Comparison of ENCODE assay signal across 8 cellular contexts in the genomic region with DNA sequence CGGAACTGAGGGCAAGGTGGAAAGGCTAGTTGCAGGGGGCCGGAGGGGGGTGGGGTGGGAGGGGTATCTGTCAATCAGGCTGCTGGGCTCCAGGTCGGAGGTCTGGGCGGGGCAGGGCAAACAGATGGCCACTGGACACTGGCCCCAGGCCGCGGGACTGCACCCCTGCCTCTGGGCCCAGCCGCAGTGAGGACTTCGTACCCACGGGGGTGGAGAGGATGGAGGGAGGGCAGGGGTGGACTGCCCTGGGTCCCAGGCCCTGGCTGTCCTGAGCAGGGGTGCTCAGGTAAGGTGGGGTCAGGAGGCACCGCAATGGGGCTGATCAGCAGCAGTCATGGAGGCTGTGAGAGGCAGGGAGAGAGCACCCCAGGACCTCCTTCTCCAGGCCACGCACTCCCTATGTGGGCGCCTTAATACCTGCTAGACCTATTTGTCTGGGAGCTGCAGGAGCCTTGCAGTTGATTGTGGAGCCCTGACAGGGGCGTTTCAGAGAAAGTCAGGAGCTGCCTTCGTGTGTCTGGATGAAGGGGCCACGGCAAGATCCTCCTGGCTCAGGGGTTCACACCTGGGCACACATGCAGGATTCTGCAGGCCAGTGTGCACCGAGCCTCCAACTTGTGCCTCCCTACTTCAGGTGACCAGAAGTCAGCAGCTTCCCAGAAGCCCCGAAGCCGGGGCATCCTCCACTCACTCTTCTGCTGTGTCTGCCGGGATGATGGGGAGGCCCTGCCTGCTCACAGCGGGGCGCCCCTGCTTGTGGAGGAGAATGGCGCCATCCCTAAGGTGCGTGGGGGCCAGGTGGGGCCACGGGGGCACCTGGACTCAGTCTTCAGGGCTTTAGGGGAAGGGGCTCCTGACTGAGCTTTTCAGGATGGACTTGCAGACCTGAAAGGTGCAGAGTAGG. TPM values are rescaled to one million over a fixed set of nuclear protein-coding genes. Genes with fewer than 3 reads are reported as not detected.
DNase-seq lines count a peak whose midpoint lies in the region; ATAC-seq, FAIRE-seq and TF ChIP-seq lines count a peak whose summit lies in the region.

No MANE protein-coding gene starts in this region.

- H3K27me3 ChIP-seq in K562 (ENCODE audit: control insufficient read depth in 2 of 2, insufficient read depth in 2 of 2, low read length in 2 of 2): no peaks in the 10 kb centered on the region
- H3K27me3 ChIP-seq in left lung: no peaks in the 10 kb centered on the region
- H3K27me3 ChIP-seq in thyroid gland: no peaks in the 10 kb centered on the region

- H3K4me3 Mint-ChIP-seq in activated CD4-positive, alpha-beta T cell treated with anti-CD3 and anti-CD28 coated beads, Interleukin-2, amount 10 ng/mL, durations not matched to agents 24 days and 14 days: peak overlapping the region; percentile 96

- no peak for TF ChIP-seq CTCF in K562 (IDR thresholded peaks at IDR 0.05 in 2 of 3, conservative IDR thresholded peaks at IDR 0.05 in 1 of 3; ENCODE audit: insufficient read depth in 2 of 3, low read depth in 1 of 3, low read length in 3 of 3)
- no peak for TF ChIP-seq CTCF in left lung (IDR thresholded peaks at IDR 0.05)
- TF ChIP-seq CTCF in thyroid gland (IDR thresholded peaks at IDR 0.05): no peak

- H3K36me3 Mint-ChIP-seq in activated CD4-positive, alpha-beta T cell treated with anti-CD3 and anti-CD28 coated beads, Interleukin-2, amount 10 ng/mL, durations not matched to agents 24 days and 14 days (ENCODE audit: low read depth): peaks cover 28% of the 10 kb centered on the region

- H3K9ac ChIP-seq in K562 (ENCODE audit: insufficient read depth in 1 of 2, low read depth in 2 of 2, low read length in 2 of 2): peak overlapping the region; percentile 83 to 94

- CTCF ChIA-PET in K562 (lab: Yijun Ruan, JAX; ENCODE audit: low intra/inter-chr PET ratio): interaction anchor here (1.5 kb wide), 1 partner anchor 100 kb away, joined by 7 read pairs; no protein-coding TSS in a partner anchor

- H4K20me1 ChIP-seq in K562 (replicated peaks; ENCODE audit: control insufficient read depth, insufficient read depth, low read length): no peaks in the 10 kb centered on the region

- ATAC-seq in K562: 0 out of 3 replicates have a peak, but pooled peaks have one; percentile 0
- ATAC-seq in left lung: no peak

- POLR2A ChIA-PET in K562 (lab: Yijun Ruan, JAX): interaction anchor here (0.6 to 0.9 kb wide), 5 partner anchors 33 to 307 kb away, joined by 3 to 4 read pairs (median 3); no protein-coding TSS in a partner anchor

- DNase-seq in activated CD4-positive, alpha-beta T cell treated with anti-CD3 and anti-CD28 coated beads, Interleukin-2, amount 10 ng/mL, durations not matched to agents 24 days and 14 days: peak; percentile 66
- no peak for DNase-seq in activated CD4-positive, alpha-beta T cell treated with anti-CD3 and anti-CD28 coated beads, Interleukin-2, amount 50 U/mL, for 1 hour
- peak; percentile 42 to 61 (median 52) for DNase-seq in K562 (ENCODE audit: extremely low read depth in 1 of 4, low spot score in 3 of 4)
- DNase-seq in left lung: peak; percentile 43 to 87
- peak in 1 of 2 donors; percentile 38 for DNase-seq in thyroid gland
- DNase-seq in UCSD-AML1 (lab: John Stamatoyannopoulos, UW; ENCODE audit: unreplicated experiment): no peak
- no peak for DNase-seq in NAMALWA (ENCODE audit: low spot score)
- no peak for DNase-seq in activated effector memory CD4-positive, alpha-beta T cell treated with Interleukin-2 at 50 U/mL for 16 hours

- BruUV-seq in K562 (replicated peaks; lab: Mats Ljungman, UMichigan): no TSS peak

- peak overlapping the region; percentile 41 for H3K27ac Mint-ChIP-seq in activated CD4-positive, alpha-beta T cell treated with anti-CD3 and anti-CD28 coated beads, Interleukin-2, amount 10 ng/mL, durations not matched to agents 24 days and 14 days

- in situ Hi-C loops in K562 (cut with MboI): no loop called here

- H2AFZ ChIP-seq in K562 (ENCODE audit: low read depth, low read length): no peak overlapping the region

- TF ChIP-seq POLR2A in K562 (conservative IDR thresholded peaks at IDR 0.05): no peak
- no peak for TF ChIP-seq POLR2A in thyroid gland (IDR thresholded peaks at IDR 0.05)

- H3K9me1 ChIP-seq in K562 (ENCODE audit: control insufficient read depth, insufficient read depth, low read length): no peaks in the 10 kb centered on the region

- 39% methylated on average over 14 of the region's 24 CpGs for WGBS in K562 (ENCODE audit: insufficient coverage, low coverage, missing lambda C conversion rate)
- WGBS in thyroid gland, 2 donors: 16 to 28% methylated on average over 20 to 21 of the region's 24 CpGs

- no peaks in the 10 kb centered on the region for H3K9me3 Mint-ChIP-seq in activated CD4-positive, alpha-beta T cell treated with anti-CD3 and anti-CD28 coated beads, Interleukin-2, amount 10 ng/mL, durations not matched to agents 24 days and 14 days

- H3K79me2 ChIP-seq in K562 (ENCODE audit: control insufficient read depth, insufficient read depth, low read length): peaks cover 60% of the 10 kb centered on the region

- TF ChIP-seq RAD21 in K562 (CRISPR knock-in tag; conservative IDR thresholded peaks at IDR 0.05 in 1 of 2, IDR thresholded peaks at IDR 0.05 in 1 of 2): no peak

- H3K4me3 ChIP-seq in K562: peak overlapping the region; percentile 57
- peak overlapping the region; percentile 98 for H3K4me3 ChIP-seq in left lung
- H3K4me3 ChIP-seq in thyroid gland (replicated peaks in 1 of 3): peak overlapping the region; percentile 43 to 100 (median 100)

- H3K4me1 ChIP-seq in K562 (replicated peaks in 1 of 2; ENCODE audit: control insufficient read depth in 2 of 2, insufficient read depth in 2 of 2, low read length in 2 of 2) (peaks cover 21 to 83% of the 10 kb centered on the region in 2 experiments; a peak in 4 of 5 replicates), left lung (peaks cover 33 to 80% of the 10 kb centered on the region in 2 donors), thyroid gland (peaks cover 50 to 57% of the 10 kb centered on the region in 2 donors)

- H3K36me3 ChIP-seq in K562 (ENCODE audit: control insufficient read depth, insufficient read depth, low read length): peaks cover 46% of the 10 kb centered on the region; the same call in 2 of the 3 replicates
- peaks cover 0 to 43% of the 10 kb centered on the region in 2 donors for H3K36me3 ChIP-seq in left lung
- H3K36me3 ChIP-seq in thyroid gland: peaks cover 31 to 41% of the 10 kb centered on the region in 2 donors

- FAIRE-seq in K562 (lab: Jason Lieb, UNC): no peak

- no peak for TF ChIP-seq EP300 in K562 (IDR thresholded peaks at IDR 0.05; ENCODE audit: low read length)

- intact Hi-C loops in activated CD4-positive, alpha-beta T cell treated with anti-CD3 and anti-CD28 coated beads, Interleukin-2, amount 10 ng/mL, durations not matched to agents 24 days and 14 days (cut with micrococcal nuclease): no loop called here
- intact Hi-C loops in K562 (cut with micrococcal nuclease) (loop anchor here (10.0 kb wide), 1 partner anchor 244 kb away; no protein-coding TSS in a partner anchor), left lung (cut with DNase I) (no loop called here), thyroid gland (cut with DNase I) (loop anchor here (5.0 to 10.0 kb wide), 3 partner anchors 129 to 254 kb away; a partner anchor contains a TSS)

- H3K27ac ChIP-seq in K562 (ENCODE audit: extremely low read depth, low read depth, low read length) (peak overlapping the region; percentile 90; the same call in 2 of the 3 replicates), left lung (peak overlapping the region; percentile 99), thyroid gland (peak overlapping the region; percentile 99 to 100 (median 99))

- no peaks in the 10 kb centered on the region for H3K9me3 ChIP-seq in K562 (replicated peaks; ENCODE audit: control insufficient read depth, insufficient read depth, low read depth, low read length)
- H3K9me3 ChIP-seq in left lung: no peaks in the 10 kb centered on the region
- H3K9me3 ChIP-seq in thyroid gland: no peaks in the 10 kb centered on the region

- peaks cover 47% of the 10 kb centered on the region for H3K4me1 Mint-ChIP-seq in activated CD4-positive, alpha-beta T cell treated with anti-CD3 and anti-CD28 coated beads, Interleukin-2, amount 10 ng/mL, durations not matched to agents 24 days and 14 days

- H3K4me2 ChIP-seq in K562 (ENCODE audit: insufficient read depth, low read length): peak overlapping the region; percentile 69

- no peaks in the 10 kb centered on the region for H3K27me3 Mint-ChIP-seq in activated CD4-positive, alpha-beta T cell treated with anti-CD3 and anti-CD28 coated beads, Interleukin-2, amount 10 ng/mL, durations not matched to agents 24 days and 14 days

RNA-seq across cellular contexts. Expression of a gene that starts 1.5 kb away (rescaled TPM):
- 103 and 106 TPM in 2 replicates for total RNA-seq in activated CD4-positive, alpha-beta T cell treated with anti-CD3 and anti-CD28 coated beads, Interleukin-2, amount 10 ng/mL, durations not matched to agents 24 days and 14 days
- total RNA-seq in K562 (2011; cell fraction: chromatin; rRNA removed; ENCODE audit: low replicate concordance): 51.1 and 151 TPM in 2 replicates
- total RNA-seq in K562 (2011; cell fraction: nucleolus; rRNA removed): 120 and 129 TPM in 2 replicates
- 71.7 and 74.3 TPM in 2 replicates for total RNA-seq in K562 (2011; cell fraction: nucleoplasm; rRNA removed)
- 50.8 and 65.8 TPM in 2 replicates for total RNA-seq in K562 (2014; rRNA removed)
- 13.6 and 21.0 TPM in 2 replicates for total RNA-seq in K562 (2014; rRNA removed; fragmentation: Illumina TruSeq; extraction: Trizol)
- 45.8 and 45.9 TPM in 2 replicates for total RNA-seq in K562 (2015; rRNA removed; fragmentation: Illumina TruSeq; extraction: Trizol)
- total RNA-seq in K562 (2021): 67.9 and 74.8 TPM in 2 replicates
- polyA plus RNA-seq in K562 (2011; rRNA removed): 51.1 and 61.8 TPM in 2 replicates
- polyA plus RNA-seq in K562 (2011; cell fraction: cytosol; rRNA removed): 63.2 and 111 TPM in 2 replicates
- polyA plus RNA-seq in K562 (2011; cell fraction: nucleus; rRNA removed): 140 and 333 TPM in 2 replicates
- polyA plus RNA-seq in K562 (2012): 57.2 and 78.1 TPM in 2 replicates
- polyA plus RNA-seq in K562 (2014; fragmentation: Illumina TruSeq; extraction: Trizol): 44.8 and 59.8 TPM in 2 replicates
- 1 to 10 TPM; 2.4 to 3.4 TPM for polyA plus RNA-seq in K562 (2014; fragmentation: Nextera tagmentation; extraction: Ambion mirVana)
- 71.5 and 72.9 TPM in 2 replicates for polyA plus RNA-seq in K562 (2014; rRNA removed)
- 22.3 and 32.5 TPM in 2 replicates for polyA minus RNA-seq in K562 (2011; rRNA and poly(A)+ RNA removed)
- 34.5 and 39.1 TPM in 2 replicates for polyA minus RNA-seq in K562 (2011; cell fraction: cytosol; rRNA and poly(A)+ RNA removed)
- 70.4 and 70.7 TPM in 2 replicates for polyA minus RNA-seq in K562 (2011; cell fraction: nucleus; rRNA and poly(A)+ RNA removed)
- 100 to 1,000 TPM; 122 to 147 TPM for total RNA-seq in left lung
- 100 to 1,000 TPM; 105 to 152 (median 127) TPM for total RNA-seq in thyroid gland

RNA-seq across cellular contexts. Expression of a gene that starts 17.7 kb away (rescaled TPM):
- not detected in 2 replicates for total RNA-seq in activated CD4-positive, alpha-beta T cell treated with anti-CD3 and anti-CD28 coated beads, Interleukin-2, amount 10 ng/mL, durations not matched to agents 24 days and 14 days
- 1.4 and 2.1 TPM in 2 replicates for total RNA-seq in K562 (2011; cell fraction: chromatin; rRNA removed; ENCODE audit: low replicate concordance)
- total RNA-seq in K562 (2011; cell fraction: nucleolus; rRNA removed): 0.79 and 1.2 TPM in 2 replicates
- 0.44 and 1.4 TPM in 2 replicates for total RNA-seq in K562 (2011; cell fraction: nucleoplasm; rRNA removed)
- 1.7 and 2.6 TPM in 2 replicates for total RNA-seq in K562 (2014; rRNA removed)
- total RNA-seq in K562 (2014; rRNA removed; fragmentation: Illumina TruSeq; extraction: Trizol): 1.1 and 1.2 TPM in 2 replicates
- 0.51 and 0.75 TPM in 2 replicates for total RNA-seq in K562 (2015; rRNA removed; fragmentation: Illumina TruSeq; extraction: Trizol)
- 2.4 and 2.7 TPM in 2 replicates for total RNA-seq in K562 (2021)
- polyA plus RNA-seq in K562 (2011; rRNA removed): 0.46 and 0.63 TPM in 2 replicates
- polyA plus RNA-seq in K562 (2011; cell fraction: cytosol; rRNA removed): 0.35 and 1.5 TPM in 2 replicates
- polyA plus RNA-seq in K562 (2011; cell fraction: nucleus; rRNA removed): 0.84 and 2.7 TPM in 2 replicates
- polyA plus RNA-seq in K562 (2012): 0.54 and 0.72 TPM in 2 replicates
- 1.2 and 2.0 TPM in 2 replicates for polyA plus RNA-seq in K562 (2014; fragmentation: Illumina TruSeq; extraction: Trizol)
- polyA plus RNA-seq in K562 (2014; fragmentation: Nextera tagmentation; extraction: Ambion mirVana): under 1 TPM; 0.62 to 0.73 TPM
- polyA plus RNA-seq in K562 (2014; rRNA removed): 1.9 and 3.7 TPM in 2 replicates
- polyA minus RNA-seq in K562 (2011; rRNA and poly(A)+ RNA removed): 0.60 and 1.7 TPM in 2 replicates
- 0.57 and 1.2 TPM in 2 replicates for polyA minus RNA-seq in K562 (2011; cell fraction: cytosol; rRNA and poly(A)+ RNA removed)
- polyA minus RNA-seq in K562 (2011; cell fraction: nucleus; rRNA and poly(A)+ RNA removed): 0.27 and 0.33 TPM in 2 replicates
- under 1 TPM in 1 of 2 donors, not detected in 1; 0.29 TPM for total RNA-seq in left lung
- not detected for total RNA-seq in thyroid gland

RNA-seq across cellular contexts. Expression of a gene that starts 19.1 kb away (rescaled TPM):
- total RNA-seq in activated CD4-positive, alpha-beta T cell treated with anti-CD3 and anti-CD28 coated beads, Interleukin-2, amount 10 ng/mL, durations not matched to agents 24 days and 14 days: 0.12 and 0.19 TPM in 2 replicates
- total RNA-seq in K562 (2011; cell fraction: chromatin; rRNA removed; ENCODE audit: low replicate concordance): 1.4 and 5.9 TPM in 2 replicates
- total RNA-seq in K562 (2011; cell fraction: nucleolus; rRNA removed): 4.3 and 4.5 TPM in 2 replicates
- 3.5 and 4.8 TPM in 2 replicates for total RNA-seq in K562 (2011; cell fraction: nucleoplasm; rRNA removed)
- total RNA-seq in K562 (2014; rRNA removed): 0.98 and 1.0 TPM in 2 replicates
- total RNA-seq in K562 (2014; rRNA removed; fragmentation: Illumina TruSeq; extraction: Trizol): 0.32 and 0.65 TPM in 2 replicates
- total RNA-seq in K562 (2015; rRNA removed; fragmentation: Illumina TruSeq; extraction: Trizol): 0.83 and 1.1 TPM in 2 replicates
- total RNA-seq in K562 (2021): 1.2 and 1.6 TPM in 2 replicates
- 0.54 and 0.64 TPM in 2 replicates for polyA plus RNA-seq in K562 (2011; rRNA removed)
- polyA plus RNA-seq in K562 (2011; cell fraction: cytosol; rRNA removed): 0.53 and 1.2 TPM in 2 replicates
- polyA plus RNA-seq in K562 (2011; cell fraction: nucleus; rRNA removed): 1.8 and 2.6 TPM in 2 replicates
- polyA plus RNA-seq in K562 (2012): 1.7 and 2.7 TPM in 2 replicates
- polyA plus RNA-seq in K562 (2014; fragmentation: Illumina TruSeq; extraction: Trizol): 0.40 and 0.43 TPM in 2 replicates
- under 1 TPM; 0.35 to 0.51 TPM for polyA plus RNA-seq in K562 (2014; fragmentation: Nextera tagmentation; extraction: Ambion mirVana)
- polyA plus RNA-seq in K562 (2014; rRNA removed): 0.69 and 0.99 TPM in 2 replicates
- 1.3 TPM in 2 replicates for polyA minus RNA-seq in K562 (2011; rRNA and poly(A)+ RNA removed)
- 0.95 and 1.2 TPM in 2 replicates for polyA minus RNA-seq in K562 (2011; cell fraction: cytosol; rRNA and poly(A)+ RNA removed)
- 6.3 and 7.7 TPM in 2 replicates for polyA minus RNA-seq in K562 (2011; cell fraction: nucleus; rRNA and poly(A)+ RNA removed)
- total RNA-seq in left lung: 100 to 1,000 TPM in 1 of 2 donors, 10 to 100 TPM in 1; 98.2 to 194 TPM
- total RNA-seq in thyroid gland: 10 to 100 TPM in 2 of 4 donors, 1 to 10 TPM in 2; 1.7 to 14.5 (median 10.1) TPM

RNA-seq across cellular contexts. Expression of a gene that starts 44.5 kb away (rescaled TPM):
- total RNA-seq in activated CD4-positive, alpha-beta T cell treated with anti-CD3 and anti-CD28 coated beads, Interleukin-2, amount 10 ng/mL, durations not matched to agents 24 days and 14 days: not detected in 2 replicates
- total RNA-seq in K562 (2011; cell fraction: chromatin; rRNA removed; ENCODE audit: low replicate concordance): not detected in 2 replicates
- not detected in 2 replicates for total RNA-seq in K562 (2011; cell fraction: nucleolus; rRNA removed)
- 1.2 TPM in 1 of 2 replicates, not detected in the other for total RNA-seq in K562 (2011; cell fraction: nucleoplasm; rRNA removed)
- not detected in 2 replicates for total RNA-seq in K562 (2014; rRNA removed)
- total RNA-seq in K562 (2014; rRNA removed; fragmentation: Illumina TruSeq; extraction: Trizol): not detected in 2 replicates
- not detected in 2 replicates for total RNA-seq in K562 (2015; rRNA removed; fragmentation: Illumina TruSeq; extraction: Trizol)
- total RNA-seq in K562 (2021): not detected in 2 replicates
- not detected in 2 replicates for polyA plus RNA-seq in K562 (2011; rRNA removed)
- not detected in 2 replicates for polyA plus RNA-seq in K562 (2011; cell fraction: cytosol; rRNA removed)
- polyA plus RNA-seq in K562 (2011; cell fraction: nucleus; rRNA removed): 0.17 TPM in 1 of 2 replicates, not detected in the other
- 0.18 and 0.37 TPM in 2 replicates for polyA plus RNA-seq in K562 (2012)
- polyA plus RNA-seq in K562 (2014; fragmentation: Illumina TruSeq; extraction: Trizol): not detected in 2 replicates
- under 1 TPM; 0.06 to 0.08 TPM for polyA plus RNA-seq in K562 (2014; fragmentation: Nextera tagmentation; extraction: Ambion mirVana)
- 0.09 TPM in 1 of 2 replicates, not detected in the other for polyA plus RNA-seq in K562 (2014; rRNA removed)
- not detected in 2 replicates for polyA minus RNA-seq in K562 (2011; rRNA and poly(A)+ RNA removed)
- not detected in 2 replicates for polyA minus RNA-seq in K562 (2011; cell fraction: cytosol; rRNA and poly(A)+ RNA removed)
- not detected in 2 replicates for polyA minus RNA-seq in K562 (2011; cell fraction: nucleus; rRNA and poly(A)+ RNA removed)
- 1 to 10 TPM in 1 of 2 donors, under 1 TPM in 1; 0.55 to 3.3 TPM for total RNA-seq in left lung
- 1 to 10 TPM in 3 of 4 donors, under 1 TPM in 1; 0.54 to 5.5 (median 2.9) TPM for total RNA-seq in thyroid gland

Comparison
In these comparisons a context has a peak if more than half of its experiments do, and no peak if none do; other contexts are left out.
1. DNase-seq: peak in activated CD4-positive, alpha-beta T cell treated with anti-CD3 and anti-CD28 coated beads, Interleukin-2, amount 10 ng/mL, durations not matched to agents 24 days and 14 days (single experiment), K562 (4 of 4) and left lung (2 of 2); none in activated CD4-positive, alpha-beta T cell treated with anti-CD3 and anti-CD28 coated beads, Interleukin-2, amount 50 U/mL, for 1 hour (single experiment), UCSD-AML1 (single experiment), NAMALWA (single experiment) and activated effector memory CD4-positive, alpha-beta T cell treated with Interleukin-2 at 50 U/mL for 16 hours (single experiment).
2. RNA of a gene that starts 19.1 kb away (total RNA-seq): 98.2 to 194 TPM in left lung; 1.7 to 14.5 TPM in thyroid gland, 0.32 to 5.9 TPM in K562 and 0.12 to 0.19 TPM in activated CD4-positive, alpha-beta T cell treated with anti-CD3 and anti-CD28 coated beads, Interleukin-2, amount 10 ng/mL, durations not matched to agents 24 days and 14 days; every median in the first group is over 4 times any median in the second.
3. intact Hi-C loops: an anchor here in K562 (10.0 kb wide) and thyroid gland (5.0 to 10.0 kb wide); none called in activated CD4-positive, alpha-beta T cell treated with anti-CD3 and anti-CD28 coated beads, Interleukin-2, amount 10 ng/mL, durations not matched to agents 24 days and 14 days and left lung.
4. Peak in every context shown above with its lines, with median percentiles within 50 percentile points of each other: H3K27ac ChIP-seq and H3K4me3 ChIP-seq.